In genomic region chr21:37622755-37623543, GRCh38 we compare ENCODE assay signal across 20 cellular contexts.
"Had no signal": no experiment of that assay in that cellular context is flagged by ENCODE, and none has a peak within 500 bp of the region (broad histone marks: within the 10 kb centered on the region; RNA-seq: fewer than 3 reads in every experiment).

No MANE protein-coding gene starts in this region.

- H3K4me1 ChIP-seq: foreskin keratinocyte, transverse colon had no signal

- FAIRE-seq: keratinocyte had no signal

- H3K27me3 ChIP-seq: brain microvascular endothelial cell, transverse colon had no signal

- H3K36me3 ChIP-seq: brain microvascular endothelial cell, transverse colon had no signal

- H3K9me3 ChIP-seq: transverse colon had no signal

- DNase-seq: activated CD4-positive, alpha-beta T cell treated with anti-CD3 and anti-CD28 coated beads, Interleukin-2, amount 10 ng/mL, durations not matched to agents 7 days and 5 days; activated CD8-positive, alpha-beta memory T cell treated with anti-CD3 and anti-CD28 coated beads, Interleukin-2, amount 50 U/mL, for 4 hours; activated CD8-positive, alpha-beta T cell treated with anti-CD3 and anti-CD28 coated beads, Interleukin-2, amount 10 ng/mL, durations not matched to agents 7 days and 5 days; activated effector memory CD4-positive, alpha-beta T cell treated with Interleukin-2 at 50 U/mL for 16 hours; activated naive CD4-positive, alpha-beta T cell treated with anti-CD3 and anti-CD28 coated beads, Interleukin-2, amount 10 ng/mL, durations not matched to agents 7 days and 5 days; activated naive CD8-positive, alpha-beta T cell treated with anti-CD3 and anti-CD28 coated beads, Interleukin-2, amount 50 U/mL, for 24 hours; activated T-cell treated with anti-CD3 and anti-CD28 coated beads, Interleukin-2, amount 50 U/mL, for 4 hours; anterior cingulate cortex; brain microvascular endothelial cell; cerebellar nuclear complex; effector memory CD4-positive, alpha-beta T cell; foreskin keratinocyte; naive B cell; retina; stimulated activated naive CD8-positive, alpha-beta T cell treated with anti-CD3 and anti-CD28 coated beads, Interleukin-15, Interleukin-2, amounts not matched to agents 100 U/mL and 50 U/mL, for 24 hours; substantia nigra; T-cell; transverse colon had no signal

- H3K27ac ChIP-seq: brain microvascular endothelial cell, foreskin keratinocyte, transverse colon had no signal

- ATAC-seq: activated CD8-positive, alpha-beta T cell treated with anti-CD3 and anti-CD28 coated beads, Interleukin-2, amount 10 ng/mL, durations not matched to agents 7 days and 5 days; activated naive CD8-positive, alpha-beta T cell treated with anti-CD3 and anti-CD28 coated beads, Interleukin-2, amount 50 U/mL, for 24 hours; activated T-cell treated with anti-CD3 and anti-CD28 coated beads, Interleukin-2, amount 50 U/mL, for 4 hours; foreskin keratinocyte; SK-N-SH treated with all-trans-retinoic acid at 6 μM for 48 hours; stimulated activated naive CD8-positive, alpha-beta T cell treated with anti-CD3 and anti-CD28 coated beads, Interleukin-15, Interleukin-2, amounts not matched to agents 100 U/mL and 50 U/mL, for 24 hours; T-cell had no signal

- H3K4me3 ChIP-seq: transverse colon had no signal
